ENCODE assay signal across 36 cellular contexts in genomic region chr20:38346247-38346651, GRCh38. TPM values are rescaled to one million over a fixed set of nuclear protein-coding genes. Genes with fewer than 3 reads are reported as not detected.
DNase-seq lines count a peak whose midpoint lies in the region; ATAC-seq, FAIRE-seq and TF ChIP-seq lines count a peak whose summit lies in the region.
"Had no signal": no experiment of that assay in that cellular context is flagged by ENCODE, and none has a peak within 500 bp of the region (broad histone marks: within the 10 kb centered on the region; RNA-seq: fewer than 3 reads in every experiment).

Gene LBP (plus strand): TSS chr20:38346482. CDS start chr20:38346517, 35 bp downstream.

- no peak within 1 kb of the TSS for H3K14ac ChIP-seq in IMR-90 (replicated peaks; ENCODE audit: low read depth, low read length)

- H3K27ac ChIP-seq in BLaER1 (no peak within 1 kb of the TSS), IMR-90 (ENCODE audit: insufficient read depth, low read length) (no peak within 1 kb of the TSS), kidney (ENCODE audit: low read depth in 2 of 2, low read length in 2 of 2) (peak within 1 kb of the TSS; percentile 40 to 43)
- H3K27ac ChIP-seq: cardiac muscle cell, colonic mucosa, lower lobe of right lung, ovary, spleen, vagina had no signal

- H3K36me3 ChIP-seq in BLaER1 (no peaks in the 10 kb centered on the region), IMR-90 (ENCODE audit: control insufficient read depth, insufficient read depth, low read length) (no peaks in the 10 kb centered on the region), kidney (ENCODE audit: control insufficient read depth in 1 of 2, insufficient read depth in 2 of 2, low read length in 2 of 2) (no peaks in the 10 kb centered on the region)
- H3K36me3 ChIP-seq: BE2C, cardiac muscle cell, colonic mucosa, lower lobe of right lung, ovary, spleen, thyroid gland, vagina had no signal

- H2AK9ac ChIP-seq in IMR-90 (replicated peaks; ENCODE audit: low read depth, low read length, poor library complexity): peak within 1 kb of the TSS; percentile 19

- intact Hi-C loops in IMR-90 (cut with micrococcal nuclease) (no loop called here), kidney (cut with DNase I) (no loop called here)

- TF ChIP-seq CTCF in IMR-90 (conservative IDR thresholded peaks at IDR 0.05; ENCODE audit: low read depth, low read length): no peak
- no peak for TF ChIP-seq CTCF in kidney (IDR thresholded peaks at IDR 0.05; ENCODE audit: borderline replicate concordance, extremely low read depth, insufficient read depth)

- H3K4ac ChIP-seq in IMR-90 (ENCODE audit: low read depth, low read length): no peak within 1 kb of the TSS

- no peak within 1 kb of the TSS for H3K56ac ChIP-seq in IMR-90 (ENCODE audit: extremely low read depth, insufficient read depth, low read length)

- POLR2A ChIA-PET in IMR-90 (lab: Charles Lee; ENCODE audit: unreplicated experiment): no interaction called here

- H2BK120ac ChIP-seq in IMR-90 (ENCODE audit: low read depth, low read length): no peak within 1 kb of the TSS

- H3K9me1 ChIP-seq in IMR-90 (ENCODE audit: insufficient read depth, low read length): peaks cover 5% of the 10 kb centered on the region; the same call in 1 of the 2 replicates

- H2BK15ac ChIP-seq in IMR-90 (ENCODE audit: low read depth, low read length): no peak within 1 kb of the TSS

- H2BK20ac ChIP-seq in IMR-90 (ENCODE audit: low read depth, low read length): no peak within 1 kb of the TSS

- CTCF ChIA-PET in IMR-90 (lab: Yijun Ruan, JAX): interaction anchor here (1.1 kb wide), 1 partner anchor 10 kb away, joined by 3 read pairs; no protein-coding TSS in a partner anchor

- H2AK5ac ChIP-seq in IMR-90 (ENCODE audit: low read depth, low read length): no peak within 1 kb of the TSS

- H4K91ac ChIP-seq in IMR-90 (ENCODE audit: insufficient read depth, low read depth, low read length): no peak within 1 kb of the TSS

- dilution Hi-C loops in IMR-90 (cut with HindIII; ENCODE audit: low sequenced_read_pairs, unreplicated experiment): no loop called here

- no peaks in the 10 kb centered on the region for H3K79me1 ChIP-seq in IMR-90 (ENCODE audit: low read depth in 1 of 2, low read length in 2 of 2)

- H3K23ac ChIP-seq in IMR-90 (ENCODE audit: low read depth, low read length): no peak within 1 kb of the TSS

- in situ Hi-C loops in IMR-90 (cut with MboI; ENCODE audit: low sequenced_read_pairs): no loop called here

- no peak for TF ChIP-seq RAD21 in IMR-90 (IDR thresholded peaks at IDR 0.05; ENCODE audit: low read length)

- no peak within 1 kb of the TSS; the same call in 1 of the 2 replicates for H3K18ac ChIP-seq in IMR-90 (ENCODE audit: low read depth, low read length)

- BruUV-seq in IMR-90 (replicated peaks; lab: Mats Ljungman, UMichigan): no TSS peak

- no peak for DNase-seq in IMR-90
- DNase-seq in kidney: no peak
- DNase-seq in renal cortical epithelial cell (ENCODE audit: low read depth): no peak
- DNase-seq in HT-29 (ENCODE audit: low spot score): no peak
- no peak for DNase-seq in activated CD8-positive, alpha-beta memory T cell treated with anti-CD3 and anti-CD28 coated beads, Interleukin-2, amount 50 U/mL, for 4 hours
- no peak for DNase-seq in cortex of kidney (lab: John Stamatoyannopoulos, UW)
- DNase-seq: activated gamma-delta T cell; activated naive CD8-positive, alpha-beta T cell treated with anti-CD3 and anti-CD28 coated beads for 36 hours; activated T-cell treated with anti-CD3 and anti-CD28 coated beads, Interleukin-2, amount 50 U/mL, for 4 hours; BE2C; colonic mucosa; DMS79; effector CD8-positive, alpha-beta T cell; GF-D8; islet precursor cell; Karpas-422; lower lobe of right lung; mucosa of descending colon; NCI-H146; NCI-H226; NCI-H526 treated with DMSO at 0.1 percent for 48 hours; NK-92 treated with Interleukin-12 subunit alpha and Interleukin-12 subunit beta, amount 100 ng/mL, for 24 hours; ovary; retina; spleen; stimulated activated CD4-positive, alpha-beta T cell treated with anti-CD3 and anti-CD28 coated beads, Interleukin-2, amount 100 ng/mL, for 24 hours; stimulated activated CD8-positive, alpha-beta memory T cell treated with anti-CD3 and anti-CD28 coated beads, Interleukin-4, amount 100 ng/mL, for 48 hours; stimulated activated naive CD8-positive, alpha-beta T cell treated with anti-CD3 and anti-CD28 coated beads, Interleukin-15, amount 100 ng/mL, for 72 hours; T-helper 17 cell; thyroid gland had no signal

- no peak within 1 kb of the TSS for H3K9ac ChIP-seq in BLaER1
- H3K9ac ChIP-seq in IMR-90 (ENCODE audit: low read depth, low read length): no peak within 1 kb of the TSS
- H3K9ac ChIP-seq in kidney (ENCODE audit: low read length in 2 of 2): no peak within 1 kb of the TSS

- H4K8ac ChIP-seq in IMR-90 (ENCODE audit: low read depth in 2 of 2, low read length in 2 of 2): no peak within 1 kb of the TSS

- H3K4me2 ChIP-seq in BLaER1: peak within 1 kb of the TSS; percentile 32
- no peak within 1 kb of the TSS for H3K4me2 ChIP-seq in IMR-90 (ENCODE audit: low read depth, low read length)

- TF ChIP-seq POLR2A in IMR-90 (IDR thresholded peaks at IDR 0.05; ENCODE audit: low read depth, low read length): no peak

- no peaks in the 10 kb centered on the region for H4K20me1 ChIP-seq in BLaER1
- no peaks in the 10 kb centered on the region for H4K20me1 ChIP-seq in IMR-90 (ENCODE audit: insufficient read depth, low read length)

- H2BK5ac ChIP-seq in IMR-90 (ENCODE audit: low read depth, low read length, poor library complexity, severe bottlenecking): no peak within 1 kb of the TSS

- FAIRE-seq in kidney (lab: Jason Lieb, UNC): no peak
- FAIRE-seq: astrocyte had no signal

- 39% methylated on average over 2 of the region's 8 CpGs; no CpG with 5 or more reads in 1 of the 2 experiments for WGBS in IMR-90 (ENCODE audit: extremely low coverage in 2 of 2, insufficient read length in 1 of 2), 2 experiments

- H3K27me3 ChIP-seq in BLaER1 (no peaks in the 10 kb centered on the region), IMR-90 (ENCODE audit: control insufficient read depth, insufficient read depth, low read length) (peaks cover 18% of the 10 kb centered on the region)
- H3K27me3 ChIP-seq: BE2C, cardiac muscle cell, colonic mucosa, ovary, spleen, thyroid gland, vagina had no signal

- H2AFZ ChIP-seq in IMR-90 (replicated peaks; ENCODE audit: low read length, poor library complexity): no peak within 1 kb of the TSS

- H3K4me3 ChIP-seq in BLaER1: no peak within 1 kb of the TSS
- no peak within 1 kb of the TSS for H3K4me3 ChIP-seq in IMR-90 (ENCODE audit: insufficient read depth, low read depth, low read length)
- no peak within 1 kb of the TSS for H3K4me3 ChIP-seq in kidney (ENCODE audit: low read length in 2 of 2)
- H3K4me3 ChIP-seq: cardiac muscle cell, colonic mucosa, lower lobe of right lung, mucosa of descending colon, ovary, spleen, thyroid gland, vagina had no signal

- no peak within 1 kb of the TSS for H4K5ac ChIP-seq in IMR-90 (ENCODE audit: low read depth, low read length)

- ATAC-seq in IMR-90 (ENCODE audit: low read depth) (no peak), GM18502 (IDR thresholded peaks at IDR 0.05; ENCODE audit: poor library complexity, unreplicated experiment) (no peak)
- ATAC-seq: activated T-cell treated with anti-CD3 and anti-CD28 coated beads, Interleukin-2, amount 50 U/mL, for 4 hours; lower lobe of right lung; mucosa of descending colon; SK-N-SH treated with all-trans-retinoic acid at 6 μM for 48 hours; stimulated activated naive CD8-positive, alpha-beta T cell treated with anti-CD3 and anti-CD28 coated beads, Interleukin-15, amount 100 ng/mL, for 72 hours; T-helper 17 cell had no signal

- peaks cover 24% of the 10 kb centered on the region for H3K4me1 ChIP-seq in BLaER1
- H3K4me1 ChIP-seq in IMR-90 (ENCODE audit: control insufficient read depth, insufficient read depth, low read length): peaks cover 4% of the 10 kb centered on the region; the same call in 1 of the 2 replicates
- H3K4me1 ChIP-seq in kidney (ENCODE audit: control insufficient read depth in 1 of 2, insufficient read depth in 1 of 2, low read depth in 1 of 2, low read length in 2 of 2): peaks cover 8 to 15% of the 10 kb centered on the region in 2 donors
- H3K4me1 ChIP-seq: BE2C, lower lobe of right lung, spleen, thyroid gland had no signal

- H3K9me3 ChIP-seq in BLaER1 (no peaks in the 10 kb centered on the region), IMR-90 (ENCODE audit: control insufficient read depth, insufficient read depth, low read length) (no peaks in the 10 kb centered on the region), kidney (ENCODE audit: control insufficient read depth in 1 of 2, low read length in 2 of 2) (no peaks in the 10 kb centered on the region)
- H3K9me3 ChIP-seq: BE2C, colonic mucosa, lower lobe of right lung, mucosa of descending colon, ovary, spleen, thyroid gland, vagina had no signal

TF ChIP-seq in IMR-90, 13 proteins besides CTCF, POLR2A, EP300 and RAD21 (continues in another document):
- no peak for TF ChIP-seq NFE2L2 (IDR thresholded peaks at IDR 0.05; ENCODE audit: low read depth, low read length)
- TF ChIP-seq CHD1 (IDR thresholded peaks at IDR 0.05; ENCODE audit: low read depth, low read length): no peak
- no peak for TF ChIP-seq RFX5 (IDR thresholded peaks at IDR 0.05; ENCODE audit: low read depth, low read length)
- no peak for TF ChIP-seq SMC3 (IDR thresholded peaks at IDR 0.05; ENCODE audit: low read depth, low read length)
- no peak for TF ChIP-seq BHLHE40 (IDR thresholded peaks at IDR 0.05; ENCODE audit: low read depth, low read length)
- no peak for TF ChIP-seq RCOR1 (IDR thresholded peaks at IDR 0.05; ENCODE audit: insufficient replicate concordance, low read length)
- TF ChIP-seq FOS (IDR thresholded peaks at IDR 0.05; ENCODE audit: low read depth, low read length): no peak
- TF ChIP-seq USF2 (IDR thresholded peaks at IDR 0.05; ENCODE audit: low read depth, low read length): no peak
- no peak for TF ChIP-seq MAZ (IDR thresholded peaks at IDR 0.05; ENCODE audit: borderline replicate concordance, low read depth, low read length)
- TF ChIP-seq CEBPB (IDR thresholded peaks at IDR 0.05; ENCODE audit: low read depth, low read length): no peak
- TF ChIP-seq MAFK (IDR thresholded peaks at IDR 0.05; ENCODE audit: low read depth, low read length): no peak

RNA-seq across cellular contexts. Expression of gene LBP, which starts in this region (rescaled TPM):
- total RNA-seq in IMR-90 (2012; rRNA removed) (not detected in 2 replicates), kidney (2.3 TPM), renal cortical epithelial cell (0.35 and 12.6 TPM in 2 replicates)
- polyA plus RNA-seq in IMR-90 (2012; rRNA removed) (not detected in 2 replicates), kidney (ENCODE audit: insufficient read depth, low read depth, low replicate concordance) (1.2 TPM)
- polyA plus RNA-seq in IMR-90 (2012; cell fraction: cytosol; rRNA removed): not detected in 2 replicates
- not detected in 2 replicates for polyA plus RNA-seq in IMR-90 (2012; cell fraction: nucleus; rRNA removed; ENCODE audit: low replicate concordance)
- 0.28 TPM in 1 of 2 replicates, not detected in the other for total RNA-seq in HT-29 (2014; rRNA removed; shearing (Covaris generic))
- total RNA-seq: activated naive CD8-positive, alpha-beta T cell treated with anti-CD3 and anti-CD28 coated beads for 36 hours; astrocyte; cardiac muscle cell; lower lobe of right lung; spleen; T-helper 17 cell had no signal
- polyA plus RNA-seq: cardiac muscle cell had no signal

Comparison
In these comparisons a context has a peak if more than half of its experiments do, and no peak if none do; other contexts are left out.
1. H3K27ac ChIP-seq: peak in kidney (2 of 2); none in BLaER1 (single experiment) and IMR-90 (single experiment).